In the genomic region with DNA sequence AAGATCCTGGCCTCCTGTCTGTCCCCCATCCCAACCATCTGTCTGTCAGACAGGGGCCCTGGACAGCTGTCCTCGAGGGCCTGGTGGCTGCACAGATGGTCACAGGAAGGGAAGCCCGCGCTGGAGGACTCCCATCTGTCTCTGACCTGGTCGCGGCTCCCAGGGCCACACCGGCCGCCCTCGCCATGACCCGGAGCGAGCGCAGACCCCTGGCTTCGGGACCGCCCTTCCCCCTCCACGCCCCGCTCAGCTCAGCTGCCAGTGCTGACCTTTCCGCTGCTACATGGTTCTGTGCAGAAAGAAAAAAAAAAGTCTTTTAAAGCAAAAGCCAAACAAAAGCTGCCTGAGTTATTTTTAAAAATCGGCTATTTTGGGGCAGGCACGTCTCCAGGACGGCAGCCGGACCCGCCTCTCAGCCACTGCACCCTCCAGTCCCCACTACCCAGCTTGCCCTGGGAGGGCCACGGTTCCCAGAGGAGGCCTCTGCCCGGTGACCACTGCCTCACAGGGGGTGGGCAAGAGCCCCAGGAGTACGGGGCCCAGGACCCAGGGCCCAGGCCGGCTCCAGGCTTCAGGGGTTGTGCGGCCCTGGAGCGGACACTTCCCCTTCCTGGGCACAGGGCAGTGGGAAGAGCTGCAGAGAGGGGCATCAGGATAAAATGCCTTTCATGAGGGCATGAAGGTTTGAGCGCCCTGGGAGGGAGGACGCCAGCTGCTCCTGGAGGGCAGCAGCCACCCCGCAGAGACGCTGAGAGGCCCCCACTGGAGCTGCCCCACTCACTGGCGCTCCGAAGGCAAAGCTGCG, we compare ENCODE assay signal across 11 cellular contexts. TPM values are rescaled to one million over a fixed set of nuclear protein-coding genes. Genes with fewer than 3 reads are reported as not detected.
A peak's percentile ranks its signal among the peaks of the same experiment; 100 is the strongest.
DNase-seq lines count a peak whose midpoint lies in the region; ATAC-seq and TF ChIP-seq lines count a peak whose summit lies in the region.
"Had no signal": no experiment of that assay in that cellular context is flagged by ENCODE, and none has a peak within 500 bp of the region (broad histone marks: within the 10 kb centered on the region; RNA-seq: fewer than 3 reads in every experiment).

No MANE protein-coding gene starts in this region.

- H3K27ac ChIP-seq in HUES6 (ENCODE audit: low read depth, low read length) = peak overlapping the region; percentile 92
- H3K27ac ChIP-seq in lower lobe of right lung = peak overlapping the region; percentile 90
- H3K27ac ChIP-seq in stomach smooth muscle (ENCODE audit: low read length) = peak overlapping the region; percentile 85
- H3K27ac ChIP-seq: SJSA1 had no signal

- peaks cover 0 to 5% of the 10 kb centered on the region in 2 donors for H3K27me3 Mint-ChIP-seq in T-cell
- H3K27me3 Mint-ChIP-seq: effector memory CD8-positive, alpha-beta T cell had no signal

- POLR2A ChIA-PET in T-cell (lab: Charles Lee) = no interaction called here

- no peaks in the 10 kb centered on the region for H3K4me1 Mint-ChIP-seq in T-cell

- no peaks in the 10 kb centered on the region for H3K9me3 ChIP-seq in HUES6 (ENCODE audit: control insufficient read depth, insufficient read depth, low read depth, low read length)
- no peaks in the 10 kb centered on the region for H3K9me3 ChIP-seq in lower lobe of right lung
- H3K9me3 ChIP-seq in stomach smooth muscle (ENCODE audit: control insufficient read depth in 2 of 2, low read length in 2 of 2) = no peaks in the 10 kb centered on the region
- H3K9me3 ChIP-seq: SJSA1 had no signal

- no peak for TF ChIP-seq CTCF in lower lobe of right lung (IDR thresholded peaks at IDR 0.05)

- no peak overlapping the region for H3K27ac Mint-ChIP-seq in T-cell
- H3K27ac Mint-ChIP-seq: effector memory CD8-positive, alpha-beta T cell had no signal

- H3K9ac ChIP-seq in HUES6 (ENCODE audit: low read length) (peak overlapping the region; percentile 45), stomach smooth muscle (ENCODE audit: low read length in 2 of 2) (peak overlapping the region in 1 of 2 donors; percentile 47)

- intact Hi-C loops in lower lobe of right lung (cut with DNase I) = no loop called here

- CTCF ChIA-PET in T-cell (lab: Charles Lee) = interaction anchor here in 1 of 2 donors (0.6 kb wide), 1 partner anchor 345 kb away, joined by 3 read pairs; no protein-coding TSS in a partner anchor

- H3K36me3 ChIP-seq in HUES6 (ENCODE audit: control insufficient read depth, insufficient read depth, low read length) = peaks cover 37% of the 10 kb centered on the region
- peaks cover 24% of the 10 kb centered on the region for H3K36me3 ChIP-seq in lower lobe of right lung
- H3K36me3 ChIP-seq in stomach smooth muscle (ENCODE audit: control insufficient read depth in 2 of 2, insufficient read depth in 2 of 2, low read length in 2 of 2) = peaks cover 3% of the 10 kb centered on the region in 2 donors
- H3K36me3 ChIP-seq: SJSA1 had no signal

- H3K4me3 ChIP-seq in HUES6 (ENCODE audit: low read depth, low read length) = no peak overlapping the region
- H3K4me3 ChIP-seq in lower lobe of right lung = peak overlapping the region; percentile 38
- H3K4me3 ChIP-seq in stomach smooth muscle (ENCODE audit: low read length in 2 of 2) = peak overlapping the region; percentile 21 to 64
- H3K4me3 ChIP-seq: SJSA1 had no signal

- H3K4me1 ChIP-seq in HUES6 (ENCODE audit: control insufficient read depth, insufficient read depth, low read length) (peaks cover 64% of the 10 kb centered on the region), lower lobe of right lung (peaks cover 73% of the 10 kb centered on the region), stomach smooth muscle (ENCODE audit: control insufficient read depth, insufficient read depth, low read length) (peaks cover 87% of the 10 kb centered on the region)

- no peaks in the 10 kb centered on the region for H3K27me3 ChIP-seq in HUES6 (ENCODE audit: control insufficient read depth, insufficient read depth, low read length)
- H3K27me3 ChIP-seq in lower lobe of right lung (ENCODE audit: low read depth) = no peaks in the 10 kb centered on the region
- H3K27me3 ChIP-seq in stomach smooth muscle (ENCODE audit: control insufficient read depth in 1 of 2, insufficient read depth in 2 of 2, low read length in 2 of 2) = no peaks in the 10 kb centered on the region
- H3K27me3 ChIP-seq: SJSA1 had no signal

- no peak for ATAC-seq in lower lobe of right lung
- ATAC-seq in GM18502 (IDR thresholded peaks at IDR 0.05; ENCODE audit: poor library complexity, unreplicated experiment) = no peak
- ATAC-seq in GM21717 (IDR thresholded peaks at IDR 0.05; ENCODE audit: unreplicated experiment) = no peak
- no peak for ATAC-seq in T-cell (replicated peaks in 1 of 4)
- ATAC-seq: effector memory CD8-positive, alpha-beta T cell had no signal

- H3K36me3 Mint-ChIP-seq in T-cell = no peaks in the 10 kb centered on the region

- H3K9me3 Mint-ChIP-seq in T-cell = no peaks in the 10 kb centered on the region
- H3K9me3 Mint-ChIP-seq: effector memory CD8-positive, alpha-beta T cell had no signal

- no peak overlapping the region for H3K4me3 Mint-ChIP-seq in T-cell
- H3K4me3 Mint-ChIP-seq: effector memory CD8-positive, alpha-beta T cell had no signal

- DNase-seq in cerebellar cortex (ENCODE audit: low spot score) (peak; percentile 70), lower lobe of right lung (no peak), T-cell (no peak)
- DNase-seq in activated T-cell treated with anti-CD3 and anti-CD28 coated beads, Interleukin-2, amount 50 U/mL, for 48 hours = no peak
- DNase-seq: activated CD8-positive, alpha-beta memory T cell treated with anti-CD3 and anti-CD28 coated beads, Interleukin-2, amount 50 U/mL, for 4 hours; effector memory CD8-positive, alpha-beta T cell had no signal

RNA-seq across cellular contexts. Expression of a gene that starts 10.8 kb away (rescaled TPM):
- 282 TPM for total RNA-seq in lower lobe of right lung
- 1 to 10 TPM in 3 of 5 donors, under 1 TPM in 2; 0.48 to 4.3 (median 3.0) TPM for total RNA-seq in T-cell

RNA-seq across cellular contexts. Expression of a gene that starts 30.6 kb away (rescaled TPM):
- total RNA-seq in lower lobe of right lung (1,104 TPM), T-cell (1,000 to 10,000 TPM; 2,807 to 3,290 (median 3,085) TPM)

RNA-seq across cellular contexts. Expression of a gene that starts 50.7 kb away (rescaled TPM):
- total RNA-seq in lower lobe of right lung = 4.5 TPM
- total RNA-seq in T-cell = 1 to 10 TPM; 4.3 to 6.8 (median 5.6) TPM

RNA-seq across cellular contexts. Expression of a gene that starts 53.5 kb away (rescaled TPM):
- total RNA-seq in lower lobe of right lung (63.9 TPM), T-cell (10 to 100 TPM; 44.7 to 80.3 (median 72.9) TPM)

Comparison
In these comparisons a context has a peak if more than half of its experiments do, and no peak if none do; other contexts are left out.
1. RNA of a gene that starts 10.8 kb away (total RNA-seq): 282 TPM in lower lobe of right lung (single experiment); 0.48 to 4.3 TPM in T-cell; every median in the first group is over 10 times any median in the second.
2. Peak in every context shown above with its lines, with median percentiles within 50 percentile points of each other: H3K27ac ChIP-seq.